14 cellular contexts compared by ENCODE assay signal in the genomic region with DNA sequence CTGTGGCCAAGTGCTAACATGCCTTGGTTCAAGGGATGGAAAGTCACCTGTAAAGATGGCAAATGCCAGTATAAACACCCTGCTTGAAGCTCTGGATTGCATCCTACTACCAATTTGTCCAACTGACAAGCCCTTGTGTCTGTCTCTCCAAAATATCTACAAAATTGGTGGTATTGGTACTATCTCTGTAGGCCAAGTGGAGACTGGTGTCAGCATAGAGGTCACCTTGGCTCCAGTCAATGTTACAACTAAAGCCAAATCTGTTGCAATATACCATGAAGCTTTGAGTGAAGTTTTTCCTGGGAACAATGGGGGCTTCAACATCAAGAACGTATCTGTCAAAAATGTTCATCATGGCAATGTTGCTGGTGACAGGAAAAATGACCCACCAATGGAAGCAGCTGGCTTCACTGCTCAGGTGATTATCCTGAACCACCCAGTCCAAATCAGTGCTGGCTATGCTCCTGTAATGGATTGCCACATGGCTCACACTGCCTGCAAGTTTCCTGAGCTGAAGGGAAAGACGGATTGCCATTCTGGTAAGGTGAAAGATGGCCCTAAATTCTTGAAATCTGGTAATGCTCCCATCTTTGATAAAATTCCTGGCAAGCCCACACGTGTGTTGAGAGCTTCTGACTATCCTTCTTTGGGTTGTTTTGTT. TPM values are rescaled to one million over a fixed set of nuclear protein-coding genes. Genes with fewer than 3 reads are reported as not detected.
DNase-seq lines count a peak whose midpoint lies in the region; ATAC-seq and TF ChIP-seq lines count a peak whose summit lies in the region.
"Had no signal": no experiment of that assay in that cellular context is flagged by ENCODE, and none has a peak within 500 bp of the region (broad histone marks: within the 10 kb centered on the region; RNA-seq: fewer than 3 reads in every experiment).

No MANE protein-coding gene starts in this region.

- intact Hi-C loops in Right ventricle myocardium inferior (cut with DNase I) = no loop called here

- DNase-seq in cardiac muscle cell (ENCODE audit: low read depth in 1 of 2, low spot score in 1 of 2) = no peak
- no peak for DNase-seq in Right ventricle myocardium inferior (ENCODE audit: missing footprints)
- peak; percentile 11 for DNase-seq in amniotic epithelial cell (ENCODE audit: low read depth)
- no peak for DNase-seq in trophoblast cell
- DNase-seq: C1 segment of cervical spinal cord; CD4-positive, alpha-beta T cell; DMS153; DMS79 treated with DMSO at 0.1 percent for 48 hours; EL; H7 had no signal

- no peak overlapping the region for H2BK5ac ChIP-seq in trophoblast cell (ENCODE audit: low read depth, low read length, poor library complexity)

- ATAC-seq in Right ventricle myocardium inferior (no peak), esophagus mucosa (peak; percentile 35), HG02885 (IDR thresholded peaks at IDR 0.05; ENCODE audit: poor library complexity, unreplicated experiment) (no peak), HG02678 (IDR thresholded peaks at IDR 0.05; ENCODE audit: unreplicated experiment) (no peak)
- ATAC-seq: GM23338 had no signal

- H3K79me2 ChIP-seq in trophoblast cell (ENCODE audit: control insufficient read depth, insufficient read depth, low read length, poor library complexity) = peaks cover 29% of the 10 kb centered on the region

- H2BK120ac ChIP-seq in trophoblast cell (ENCODE audit: insufficient read depth, low read length, poor library complexity) = no peak overlapping the region

- no peak overlapping the region for H2AFZ ChIP-seq in trophoblast cell (ENCODE audit: insufficient read depth, low read length, poor library complexity)
- H2AFZ ChIP-seq: GM23338 had no signal

- H3K27me3 ChIP-seq in cardiac muscle cell (no peaks in the 10 kb centered on the region), trophoblast cell (ENCODE audit: insufficient read depth, low read length) (no peaks in the 10 kb centered on the region)

- H3K79me1 ChIP-seq in trophoblast cell (ENCODE audit: low read length) = no peaks in the 10 kb centered on the region

- H3K4me1 ChIP-seq in cardiac muscle cell (ENCODE audit: low read depth) (no peaks in the 10 kb centered on the region), trophoblast cell (ENCODE audit: control insufficient read depth in 1 of 2, insufficient read depth in 2 of 2, low read length in 2 of 2) (peaks cover 0 to 3% of the 10 kb centered on the region in 2 experiments)

- no peak overlapping the region for H2AK5ac ChIP-seq in trophoblast cell (ENCODE audit: low read length)

- H4K12ac ChIP-seq in trophoblast cell (ENCODE audit: low read depth, low read length) = no peak overlapping the region

- no peak for TF ChIP-seq CTCF in cardiac muscle cell (IDR thresholded peaks at IDR 0.05; ENCODE audit: low read depth, low read length)

- no peak overlapping the region for H3K18ac ChIP-seq in trophoblast cell (ENCODE audit: low read length)

- H3K9me3 ChIP-seq in cardiac muscle cell (ENCODE audit: low read depth) = no peaks in the 10 kb centered on the region
- H3K9me3 ChIP-seq in trophoblast cell (ENCODE audit: insufficient read depth, low read depth, low read length) = no peaks in the 10 kb centered on the region

- no peaks in the 10 kb centered on the region for H3K36me3 ChIP-seq in cardiac muscle cell
- peaks cover 8 to 14% of the 10 kb centered on the region in 2 experiments for H3K36me3 ChIP-seq in trophoblast cell (ENCODE audit: control insufficient read depth in 1 of 2, insufficient read depth in 2 of 2, low read length in 2 of 2)

- peak overlapping the region; percentile 92 for H3K4ac ChIP-seq in trophoblast cell (ENCODE audit: low read depth, low read length)

- no peak overlapping the region for H3K4me3 ChIP-seq in cardiac muscle cell
- H3K4me3 ChIP-seq in trophoblast cell (ENCODE audit: low read depth, low read length) = no peak overlapping the region
- H3K4me3 ChIP-seq: GM23338 had no signal

- H2BK12ac ChIP-seq in trophoblast cell (ENCODE audit: low read length) = no peak overlapping the region

- no peak overlapping the region for H3K4me2 ChIP-seq in trophoblast cell (ENCODE audit: low read length)
- H3K4me2 ChIP-seq: GM23338 had no signal

- H4K8ac ChIP-seq in trophoblast cell (ENCODE audit: low read depth, low read length) = no peak overlapping the region

- H3K14ac ChIP-seq in trophoblast cell (ENCODE audit: low read length) = no peak overlapping the region

- H3K27ac ChIP-seq in cardiac muscle cell = peak overlapping the region; percentile 40
- H3K27ac ChIP-seq in trophoblast cell (ENCODE audit: low read depth, low read length) = no peak overlapping the region

- no peak overlapping the region for H3K9ac ChIP-seq in trophoblast cell (ENCODE audit: low read length)

- no CpG with 5 or more reads among the region's 3 CpGs for WGBS in trophoblast cell (ENCODE audit: extremely low coverage, insufficient coverage, insufficient read length)

- H4K91ac ChIP-seq in trophoblast cell (ENCODE audit: low read depth, low read length) = no peak overlapping the region

- no peak overlapping the region for H3K23ac ChIP-seq in trophoblast cell (ENCODE audit: low read length)

RNA-seq across cellular contexts. Expression of a gene that starts 19.9 kb away (rescaled TPM):
- 52.7 and 83.6 TPM in 2 replicates for total RNA-seq in cardiac muscle cell
- polyA plus RNA-seq in cardiac muscle cell = 32.5 and 36.1 TPM in 2 replicates
- total RNA-seq in Right ventricle myocardium inferior = 29.2 TPM
- 74.3 TPM for total RNA-seq in esophagus mucosa
- 66.8 and 66.9 TPM in 2 replicates for polyA plus RNA-seq in trophoblast cell (2013)
